In genomic region chr14:38250316-38250715, GRCh38 we compare ENCODE assay signal across 29 cellular contexts. TPM values are rescaled to one million over a fixed set of nuclear protein-coding genes. Genes with fewer than 3 reads are reported as not detected.
DNase-seq lines count a peak whose midpoint lies in the region; ATAC-seq and TF ChIP-seq lines count a peak whose summit lies in the region.
"Had no signal": no experiment of that assay in that cellular context is flagged by ENCODE, and none has a peak within 500 bp of the region (broad histone marks: within the 10 kb centered on the region; RNA-seq: fewer than 3 reads in every experiment).

No MANE protein-coding gene starts in this region.

- intact Hi-C loops in heart right ventricle (cut with DNase I) (loop anchor here in 3 of 10 donors (5.0 to 10.0 kb wide), 4 partner anchors 114 to 754 kb away; no protein-coding TSS in a partner anchor), cardiac septum (cut with DNase I) (no loop called here), IMR-90 (cut with micrococcal nuclease) (loop anchor here (5.0 kb wide), 1 partner anchor 152 kb away; no protein-coding TSS in a partner anchor), left lung (cut with DNase I) (no loop called here)

- dilution Hi-C loops in IMR-90 (cut with HindIII; ENCODE audit: low sequenced_read_pairs, unreplicated experiment) = no loop called here

- no peak for TF ChIP-seq EP300 in suprapubic skin (IDR thresholded peaks at IDR 0.05)

- no peak overlapping the region for H3K4ac ChIP-seq in IMR-90 (ENCODE audit: low read depth, low read length)

- TF ChIP-seq POLR2A in IMR-90 (IDR thresholded peaks at IDR 0.05; ENCODE audit: low read depth, low read length) = no peak
- TF ChIP-seq POLR2A in suprapubic skin (IDR thresholded peaks at IDR 0.05) = no peak

- TF ChIP-seq CTCF in heart right ventricle (IDR thresholded peaks at IDR 0.05) (no peak), IMR-90 (conservative IDR thresholded peaks at IDR 0.05; ENCODE audit: low read depth, low read length) (no peak), foreskin fibroblast (IDR thresholded peaks at IDR 0.05; ENCODE audit: low read depth, low read length) (no peak), suprapubic skin (IDR thresholded peaks at IDR 0.05) (no peak), left lung (IDR thresholded peaks at IDR 0.05) (no peak)

- no peak overlapping the region for H2BK20ac ChIP-seq in IMR-90 (ENCODE audit: low read depth, low read length)

- no peak for TF ChIP-seq RAD21 in IMR-90 (IDR thresholded peaks at IDR 0.05; ENCODE audit: low read length)

- H3K23ac ChIP-seq in IMR-90 (ENCODE audit: low read depth, low read length) = no peak overlapping the region

- H4K8ac ChIP-seq in IMR-90 (ENCODE audit: low read depth in 2 of 2, low read length in 2 of 2) = no peak overlapping the region

- no peak overlapping the region for H3K18ac ChIP-seq in IMR-90 (ENCODE audit: low read depth, low read length)

- H3K4me3 ChIP-seq in heart right ventricle (peak overlapping the region in 9 of 10 donors; percentile 61 to 89 (median 72)), IMR-90 (ENCODE audit: insufficient read depth, low read depth, low read length) (no peak overlapping the region), foreskin fibroblast (ENCODE audit: low read depth in 1 of 2, low read length in 2 of 2) (no peak overlapping the region), suprapubic skin (peak overlapping the region; percentile 27), left lung (peak overlapping the region in 1 of 2 donors; percentile 42)
- H3K4me3 ChIP-seq: SK-N-MC had no signal

- no peaks in the 10 kb centered on the region for H4K20me1 ChIP-seq in IMR-90 (ENCODE audit: insufficient read depth, low read length)

- H3K27ac ChIP-seq in heart right ventricle (peak overlapping the region in 7 of 10 donors; percentile 3 to 99 (median 97)), IMR-90 (ENCODE audit: insufficient read depth, low read length) (no peak overlapping the region), suprapubic skin (no peak overlapping the region), left lung (peak overlapping the region in 1 of 2 donors; percentile 89)
- H3K27ac ChIP-seq: SK-N-MC had no signal

- DNase-seq in heart right ventricle (no peak), cardiac septum (ENCODE audit: low spot score) (no peak), IMR-90 (peak; percentile 24), foreskin fibroblast (peak; percentile 5 to 26), suprapubic skin (ENCODE audit: low spot score in 2 of 2) (no peak), left lung (no peak), NCI-H2029 treated with DMSO at 0.1 percent for 48 hours (lab: John Stamatoyannopoulos, UW) (no peak)
- no peak for DNase-seq in activated effector memory CD4-positive, alpha-beta T cell treated with Interleukin-2 at 50 U/mL for 16 hours
- DNase-seq: 8988T; AML-193; DMS53; EL; GF-D8; GOT3; HCEC 1CT; KG1; NCI-H1105; NCI-H146; NCI-H2029; NCI-H226; NCI-H510A treated with DMSO at 0.1 percent for 48 hours; NCI-H748 treated with DMSO at 0.1 percent for 48 hours; NK-92 treated with Interleukin-12 subunit alpha and Interleukin-12 subunit beta, amount 100 ng/mL, for 24 hours; OCI-M1; SHP77 treated with DMSO at 0.1 percent for 48 hours had no signal

- in situ Hi-C loops in IMR-90 (cut with MboI; ENCODE audit: low sequenced_read_pairs) = no loop called here

- no peak overlapping the region for H2BK120ac ChIP-seq in IMR-90 (ENCODE audit: low read depth, low read length)

- no TSS peak for BruUV-seq in IMR-90 (replicated peaks; lab: Mats Ljungman, UMichigan)

- no peak overlapping the region for H4K91ac ChIP-seq in IMR-90 (ENCODE audit: insufficient read depth, low read depth, low read length)

- no peak overlapping the region for H2BK15ac ChIP-seq in IMR-90 (ENCODE audit: low read depth, low read length)

- no peak overlapping the region for H2AK9ac ChIP-seq in IMR-90 (replicated peaks; ENCODE audit: low read depth, low read length, poor library complexity)

- no peaks in the 10 kb centered on the region for H3K9me1 ChIP-seq in IMR-90 (ENCODE audit: insufficient read depth, low read length)

- no peak overlapping the region; the same call in 1 of the 2 replicates for H4K5ac ChIP-seq in IMR-90 (ENCODE audit: low read depth, low read length)

- POLR2A ChIA-PET in IMR-90 (lab: Charles Lee; ENCODE audit: unreplicated experiment) = no interaction called here

- H3K14ac ChIP-seq in IMR-90 (replicated peaks; ENCODE audit: low read depth, low read length) = no peak overlapping the region

- no peak overlapping the region for H3K4me2 ChIP-seq in IMR-90 (ENCODE audit: low read depth, low read length)

- H3K27me3 ChIP-seq in heart right ventricle (peaks cover 0 to 23% (median 8%) of the 10 kb centered on the region in 7 donors), IMR-90 (ENCODE audit: control insufficient read depth, insufficient read depth, low read length) (no peaks in the 10 kb centered on the region), suprapubic skin (peaks cover 13% of the 10 kb centered on the region), left lung (peaks cover 17 to 20% of the 10 kb centered on the region in 2 donors)

- no peak overlapping the region for H3K9ac ChIP-seq in IMR-90 (ENCODE audit: low read depth, low read length)

- no peaks in the 10 kb centered on the region for H3K36me3 ChIP-seq in heart right ventricle
- no peaks in the 10 kb centered on the region for H3K36me3 ChIP-seq in IMR-90 (ENCODE audit: control insufficient read depth, insufficient read depth, low read length)
- H3K36me3 ChIP-seq in suprapubic skin = no peaks in the 10 kb centered on the region
- no peaks in the 10 kb centered on the region for H3K36me3 ChIP-seq in left lung

- H2AFZ ChIP-seq in IMR-90 (replicated peaks; ENCODE audit: low read length, poor library complexity) = no peak overlapping the region

- no peak overlapping the region for H2BK5ac ChIP-seq in IMR-90 (ENCODE audit: low read depth, low read length, poor library complexity, severe bottlenecking)

- ATAC-seq in heart right ventricle (no peak), IMR-90 (ENCODE audit: low read depth) (no peak), left lung (no peak)

- no peak overlapping the region for H2AK5ac ChIP-seq in IMR-90 (ENCODE audit: low read depth, low read length)

- no peaks in the 10 kb centered on the region for H3K9me3 ChIP-seq in heart right ventricle
- H3K9me3 ChIP-seq in IMR-90 (ENCODE audit: control insufficient read depth, insufficient read depth, low read length) = no peaks in the 10 kb centered on the region
- H3K9me3 ChIP-seq in suprapubic skin = no peaks in the 10 kb centered on the region
- no peaks in the 10 kb centered on the region for H3K9me3 ChIP-seq in left lung

- H3K4me1 ChIP-seq in heart right ventricle (peaks cover 0 to 22% (median 5%) of the 10 kb centered on the region in 9 donors), IMR-90 (ENCODE audit: control insufficient read depth, insufficient read depth, low read length) (no peaks in the 10 kb centered on the region), suprapubic skin (peaks cover 5% of the 10 kb centered on the region), left lung (peaks cover 0 to 7% of the 10 kb centered on the region in 2 donors)

- CTCF ChIA-PET in IMR-90 (lab: Yijun Ruan, JAX) = interaction anchor here (1.1 kb wide), 1 partner anchor 45 kb away, joined by 5 read pairs; no protein-coding TSS in a partner anchor

- no peak overlapping the region for H3K56ac ChIP-seq in IMR-90 (ENCODE audit: extremely low read depth, insufficient read depth, low read length)

- no peaks in the 10 kb centered on the region for H3K79me1 ChIP-seq in IMR-90 (ENCODE audit: low read depth in 1 of 2, low read length in 2 of 2)

TF ChIP-seq in IMR-90, 13 proteins besides CTCF, POLR2A, EP300 and RAD21 (continues in another document):
- TF ChIP-seq MXI1 (IDR thresholded peaks at IDR 0.05; ENCODE audit: borderline replicate concordance, low read depth, low read length) (no peak), BHLHE40 (IDR thresholded peaks at IDR 0.05; ENCODE audit: low read depth, low read length) (no peak), SMC3 (IDR thresholded peaks at IDR 0.05; ENCODE audit: low read depth, low read length) (no peak), MAZ (IDR thresholded peaks at IDR 0.05; ENCODE audit: borderline replicate concordance, low read depth, low read length) (no peak), CHD1 (IDR thresholded peaks at IDR 0.05; ENCODE audit: low read depth, low read length) (no peak), FOS (IDR thresholded peaks at IDR 0.05; ENCODE audit: low read depth, low read length) (no peak), MAFK (IDR thresholded peaks at IDR 0.05; ENCODE audit: low read depth, low read length) (no peak), ELK1 (IDR thresholded peaks at IDR 0.05; ENCODE audit: borderline replicate concordance, low read depth, low read length) (no peak)

RNA-seq across cellular contexts. Expression of gene CLEC14A, which starts 5.6 kb away (rescaled TPM):
- 10 to 100 TPM; 26.6 to 45.9 (median 37.1) TPM for total RNA-seq in heart right ventricle
- polyA plus RNA-seq in heart right ventricle = 10 to 100 TPM; 18.4 to 71.8 TPM
- total RNA-seq in cardiac septum = 31.9 TPM
- 2.8 and 3.0 TPM in 2 replicates for total RNA-seq in IMR-90 (2012; rRNA removed)
- polyA plus RNA-seq in IMR-90 (2012; rRNA removed) = 5.7 and 6.2 TPM in 2 replicates
- polyA plus RNA-seq in IMR-90 (2012; cell fraction: cytosol; rRNA removed) = 4.6 and 5.4 TPM in 2 replicates
- 1.4 and 2.9 TPM in 2 replicates for polyA plus RNA-seq in IMR-90 (2012; cell fraction: nucleus; rRNA removed; ENCODE audit: low replicate concordance)
- 10 to 100 TPM in 1 of 4 donors, 1 to 10 TPM in 3; 5.9 to 18.9 (median 8.6) TPM for total RNA-seq in suprapubic skin
- 10 to 100 TPM; 34.7 to 73.8 TPM for total RNA-seq in left lung
- total RNA-seq: HT1080, RPMI7951 had no signal
- polyA plus RNA-seq: CD14-positive monocyte had no signal

RNA-seq across cellular contexts. Expression of gene SSTR1, which starts 42.6 kb away (rescaled TPM):
- total RNA-seq in heart right ventricle = 1 to 10 TPM in 3 of 10 donors, under 1 TPM in 7; 0.47 to 1.8 (median 0.65) TPM
- under 1 TPM; 0.22 to 0.48 TPM for polyA plus RNA-seq in heart right ventricle
- total RNA-seq in cardiac septum = 0.59 TPM
- 1.1 and 1.4 TPM in 2 replicates for total RNA-seq in IMR-90 (2012; rRNA removed)
- polyA plus RNA-seq in IMR-90 (2012; rRNA removed) = 5.5 and 5.6 TPM in 2 replicates
- polyA plus RNA-seq in IMR-90 (2012; cell fraction: cytosol; rRNA removed) = 3.2 and 4.9 TPM in 2 replicates
- 4.7 and 4.8 TPM in 2 replicates for polyA plus RNA-seq in IMR-90 (2012; cell fraction: nucleus; rRNA removed; ENCODE audit: low replicate concordance)
- total RNA-seq in suprapubic skin = under 1 TPM in 3 of 4 donors, not detected in 1; 0.24 to 0.98 (median 0.44) TPM
- 1 to 10 TPM; 4.3 to 6.6 TPM for total RNA-seq in left lung
- total RNA-seq: HT1080 had no signal
- polyA plus RNA-seq: CD14-positive monocyte had no signal

Comparison
In these comparisons a context has a peak if more than half of its experiments do, and no peak if none do; other contexts are left out.
1. DNase-seq: peak in IMR-90 (single experiment) and foreskin fibroblast (2 of 2); none in heart right ventricle (0 of 2), cardiac septum (single experiment), suprapubic skin (0 of 2), left lung (0 of 2), NCI-H2029 treated with DMSO at 0.1 percent for 48 hours (single experiment) and activated effector memory CD4-positive, alpha-beta T cell treated with Interleukin-2 at 50 U/mL for 16 hours (single experiment).
2. H3K27ac ChIP-seq: peak in heart right ventricle (7 of 10); none in IMR-90 (single experiment) and suprapubic skin (single experiment).
3. H3K4me3 ChIP-seq: peak in heart right ventricle (9 of 10) and suprapubic skin (single experiment); none in IMR-90 (single experiment) and foreskin fibroblast (0 of 2).